ENCODE assay signal across 16 cellular contexts in the genomic region with DNA sequence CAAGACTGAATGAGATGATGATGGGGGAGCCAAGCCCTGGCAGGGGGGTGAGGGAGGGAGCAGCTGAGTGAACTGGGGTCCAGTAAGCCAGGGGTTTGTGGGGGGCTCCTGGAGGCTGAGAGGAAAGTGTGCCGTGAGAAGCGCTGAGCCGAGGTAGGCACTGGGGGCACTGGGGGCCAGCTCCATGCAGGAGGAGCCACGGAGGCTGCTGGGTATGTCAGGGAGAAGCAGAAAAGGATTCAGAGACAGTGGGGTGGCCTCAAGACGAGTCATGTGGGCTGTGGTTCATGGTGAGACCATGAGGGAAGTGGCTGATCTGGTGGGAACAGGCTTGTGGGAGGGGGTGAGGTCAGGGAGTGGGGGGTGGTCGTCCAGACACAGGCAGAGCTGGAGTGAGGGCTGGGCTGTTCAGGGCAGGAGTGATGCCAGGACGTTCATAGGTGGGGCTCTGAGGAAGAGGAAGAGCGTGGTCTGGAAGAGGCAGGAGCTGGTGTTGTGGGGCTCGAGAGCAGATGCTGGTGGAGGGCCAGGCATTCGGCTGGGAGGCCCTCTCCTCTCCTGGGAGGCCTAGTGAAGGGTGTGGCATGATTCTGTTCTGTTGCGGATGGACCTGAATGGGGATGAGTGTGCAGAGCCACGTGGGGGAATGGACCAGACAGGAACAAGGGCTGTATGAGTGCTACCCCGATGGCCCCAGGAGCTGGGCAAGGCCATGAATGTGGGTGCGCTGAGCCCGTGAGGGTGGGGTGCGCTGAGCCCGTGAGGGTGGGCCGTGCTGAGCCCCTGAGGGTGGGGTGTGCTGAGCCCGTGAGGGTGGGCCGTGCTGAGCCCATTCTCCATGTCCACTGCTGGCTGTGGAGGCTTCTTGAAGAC.
A peak's percentile ranks its signal among the peaks of the same experiment; 100 is the strongest.
DNase-seq lines count a peak whose midpoint lies in the region; ATAC-seq and TF ChIP-seq lines count a peak whose summit lies in the region.
"Had no signal": no experiment of that assay in that cellular context is flagged by ENCODE, and none has a peak within 500 bp of the region (broad histone marks: within the 10 kb centered on the region; RNA-seq: fewer than 3 reads in every experiment).

No MANE protein-coding gene starts in this region.

- H3K9me2 ChIP-seq in hepatocyte (replicated peaks; ENCODE audit: insufficient read depth): no peaks in the 10 kb centered on the region

- in situ Hi-C loops in IMR-90 (cut with MboI; ENCODE audit: low sequenced_read_pairs): no loop called here

- peak overlapping the region; percentile 68 for H3K27ac Mint-ChIP-seq in stimulated activated effector memory CD8-positive, alpha-beta T cell treated with anti-CD3 and anti-CD28 coated beads, Interleukin-12 subunit alpha, Interleukin-12 subunit beta, amount 100 ng/mL, for 72 hours
- H3K27ac Mint-ChIP-seq: activated naive CD4-positive, alpha-beta T cell treated with anti-CD3 and anti-CD28 coated beads, Interleukin-2, amount 10 ng/mL, durations not matched to agents 7 days and 5 days had no signal

- H3K36me3 ChIP-seq in IMR-90 (ENCODE audit: control insufficient read depth, insufficient read depth, low read length): peaks cover 46% of the 10 kb centered on the region
- H3K36me3 ChIP-seq in hepatocyte (replicated peaks; ENCODE audit: insufficient read depth, low read depth): no peaks in the 10 kb centered on the region

- TF ChIP-seq POLR2A in IMR-90 (IDR thresholded peaks at IDR 0.05; ENCODE audit: low read depth, low read length): no peak

- CTCF ChIA-PET in IMR-90 (lab: Yijun Ruan, JAX): no interaction called here

- intact Hi-C loops in IMR-90 (cut with micrococcal nuclease) (loop anchor here (2.0 kb wide), 1 partner anchor 112 kb away; no protein-coding TSS in a partner anchor), Right ventricle myocardium inferior (cut with DNase I) (no loop called here)

- peaks cover 4% of the 10 kb centered on the region; the same call in 1 of the 2 replicates for H3K4me1 ChIP-seq in IMR-90 (ENCODE audit: control insufficient read depth, insufficient read depth, low read length)
- no peaks in the 10 kb centered on the region for H3K4me1 ChIP-seq in hepatocyte (ENCODE audit: insufficient read depth)
- H3K4me1 ChIP-seq: gastrocnemius medialis, right atrium auricular region had no signal

- no peak for ATAC-seq in IMR-90 (ENCODE audit: low read depth)
- ATAC-seq in stimulated activated effector memory CD8-positive, alpha-beta T cell treated with anti-CD3 and anti-CD28 coated beads, Interleukin-12 subunit alpha, Interleukin-12 subunit beta, amount 100 ng/mL, for 72 hours: no peak
- no peak for ATAC-seq in GM21576 (IDR thresholded peaks at IDR 0.05; ENCODE audit: unreplicated experiment)
- no peak for ATAC-seq in Right ventricle myocardium inferior
- ATAC-seq: gastrocnemius medialis, left cardiac atrium had no signal

- TF ChIP-seq CTCF in IMR-90 (conservative IDR thresholded peaks at IDR 0.05; ENCODE audit: low read depth, low read length): no peak
- no peak for TF ChIP-seq CTCF in hepatocyte (IDR thresholded peaks at IDR 0.05; ENCODE audit: poor library complexity)

- peak overlapping the region; percentile 31 for H2AK9ac ChIP-seq in IMR-90 (replicated peaks; ENCODE audit: low read depth, low read length, poor library complexity)

- H3K9me3 Mint-ChIP-seq in stimulated activated effector memory CD8-positive, alpha-beta T cell treated with anti-CD3 and anti-CD28 coated beads, Interleukin-12 subunit alpha, Interleukin-12 subunit beta, amount 100 ng/mL, for 72 hours: no peaks in the 10 kb centered on the region
- H3K9me3 Mint-ChIP-seq: activated B cell treated with CpG ODN at 0.5 μM for 24 hours; activated naive CD4-positive, alpha-beta T cell treated with anti-CD3 and anti-CD28 coated beads, Interleukin-2, amount 10 ng/mL, durations not matched to agents 7 days and 5 days had no signal

- dilution Hi-C loops in IMR-90 (cut with HindIII; ENCODE audit: low sequenced_read_pairs, unreplicated experiment): no loop called here

- H3K18ac ChIP-seq in IMR-90 (ENCODE audit: low read depth, low read length): no peak overlapping the region

- no peak overlapping the region for H3K56ac ChIP-seq in IMR-90 (ENCODE audit: extremely low read depth, insufficient read depth, low read length)

- no peak overlapping the region for H4K91ac ChIP-seq in IMR-90 (ENCODE audit: insufficient read depth, low read depth, low read length)

- 0 out of 2 replicates have a peak overlapping the region, but pooled peaks have one; percentile 2 for H3K23ac ChIP-seq in IMR-90 (ENCODE audit: low read depth, low read length)

- H3K27me3 ChIP-seq in IMR-90 (ENCODE audit: control insufficient read depth, insufficient read depth, low read length): no peaks in the 10 kb centered on the region
- H3K27me3 ChIP-seq in hepatocyte: no peaks in the 10 kb centered on the region
- H3K27me3 ChIP-seq: brain microvascular endothelial cell, gastrocnemius medialis, neutrophil, right atrium auricular region had no signal

- no peak overlapping the region; the same call in 1 of the 2 replicates for H4K5ac ChIP-seq in IMR-90 (ENCODE audit: low read depth, low read length)

- H3K36me3 Mint-ChIP-seq in stimulated activated effector memory CD8-positive, alpha-beta T cell treated with anti-CD3 and anti-CD28 coated beads, Interleukin-12 subunit alpha, Interleukin-12 subunit beta, amount 100 ng/mL, for 72 hours: peaks cover 35% of the 10 kb centered on the region

- H3K4me1 Mint-ChIP-seq in stimulated activated effector memory CD8-positive, alpha-beta T cell treated with anti-CD3 and anti-CD28 coated beads, Interleukin-12 subunit alpha, Interleukin-12 subunit beta, amount 100 ng/mL, for 72 hours: peaks cover 30% of the 10 kb centered on the region

- no peak overlapping the region for H3K4me3 ChIP-seq in IMR-90 (ENCODE audit: insufficient read depth, low read depth, low read length)
- no peak overlapping the region for H3K4me3 ChIP-seq in hepatocyte
- H3K4me3 ChIP-seq: gastrocnemius medialis, right atrium auricular region had no signal

- no peak overlapping the region for H2BK20ac ChIP-seq in IMR-90 (ENCODE audit: low read depth, low read length)

- H2BK15ac ChIP-seq in IMR-90 (ENCODE audit: low read depth, low read length): no peak overlapping the region

- no peak overlapping the region for H3K4me3 Mint-ChIP-seq in stimulated activated effector memory CD8-positive, alpha-beta T cell treated with anti-CD3 and anti-CD28 coated beads, Interleukin-12 subunit alpha, Interleukin-12 subunit beta, amount 100 ng/mL, for 72 hours
- H3K4me3 Mint-ChIP-seq: activated B cell treated with CpG ODN at 0.5 μM for 24 hours; activated naive CD4-positive, alpha-beta T cell treated with anti-CD3 and anti-CD28 coated beads, Interleukin-2, amount 10 ng/mL, durations not matched to agents 7 days and 5 days had no signal

- no peak overlapping the region for H2BK5ac ChIP-seq in IMR-90 (ENCODE audit: low read depth, low read length, poor library complexity, severe bottlenecking)

- no peaks in the 10 kb centered on the region for H3K9me3 ChIP-seq in IMR-90 (ENCODE audit: control insufficient read depth, insufficient read depth, low read length)
- no peaks in the 10 kb centered on the region for H3K9me3 ChIP-seq in hepatocyte (ENCODE audit: low read depth)
- H3K9me3 ChIP-seq: gastrocnemius medialis, neutrophil, right atrium auricular region had no signal

- no peak for TF ChIP-seq RAD21 in IMR-90 (IDR thresholded peaks at IDR 0.05; ENCODE audit: low read length)

- H2AFZ ChIP-seq in IMR-90 (replicated peaks; ENCODE audit: low read length, poor library complexity): peak overlapping the region; percentile 52
- no peak overlapping the region for H2AFZ ChIP-seq in hepatocyte

- H3K4ac ChIP-seq in IMR-90 (ENCODE audit: low read depth, low read length): no peak overlapping the region

- H3K27ac ChIP-seq in IMR-90 (ENCODE audit: insufficient read depth, low read length) (no peak overlapping the region), hepatocyte (peak overlapping the region; percentile 40)
- H3K27ac ChIP-seq: gastrocnemius medialis, neutrophil, right atrium auricular region had no signal

- H3K79me2 ChIP-seq in hepatocyte: peaks cover 3% of the 10 kb centered on the region

- H4K8ac ChIP-seq in IMR-90 (ENCODE audit: low read depth in 2 of 2, low read length in 2 of 2): no peak overlapping the region

- POLR2A ChIA-PET in IMR-90 (lab: Charles Lee; ENCODE audit: unreplicated experiment): no interaction called here

- peak; percentile 36 for DNase-seq in activated effector memory CD4-positive, alpha-beta T cell treated with anti-CD3 and anti-CD28 coated beads, Interleukin-2, amount 50 U/mL, for 16 hours
- DNase-seq in activated effector memory CD4-positive, alpha-beta T cell treated with Interleukin-2 at 50 U/mL for 16 hours: no peak
- DNase-seq in IMR-90 (no peak), hepatocyte (ENCODE audit: low spot score) (no peak), D341Med (ENCODE audit: low spot score) (no peak), Right ventricle myocardium inferior (ENCODE audit: missing footprints) (no peak)
- no peak for DNase-seq in stimulated activated effector memory CD8-positive, alpha-beta T cell treated with anti-CD3 and anti-CD28 coated beads, Interleukin-12 subunit alpha, Interleukin-12 subunit beta, amount 100 ng/mL, for 72 hours (ENCODE audit: low spot score in 2 of 2)
- DNase-seq: activated B cell treated with CpG ODN at 0.5 μM for 24 hours; activated naive CD4-positive, alpha-beta T cell treated with anti-CD3 and anti-CD28 coated beads, Interleukin-2, amount 10 ng/mL, durations not matched to agents 7 days and 5 days; erythroblast; gastrocnemius medialis; left cardiac atrium had no signal

- no peak overlapping the region for H3K4me2 ChIP-seq in IMR-90 (ENCODE audit: low read depth, low read length)
- H3K4me2 ChIP-seq in hepatocyte: no peak overlapping the region

- H3K14ac ChIP-seq in IMR-90 (replicated peaks; ENCODE audit: low read depth, low read length): no peak overlapping the region

- peaks cover 9% of the 10 kb centered on the region; the same call in 1 of the 2 replicates for H3K9me1 ChIP-seq in IMR-90 (ENCODE audit: insufficient read depth, low read length)

- no peak overlapping the region for H2AK5ac ChIP-seq in IMR-90 (ENCODE audit: low read depth, low read length)

- peaks cover 25% of the 10 kb centered on the region for H4K20me1 ChIP-seq in IMR-90 (ENCODE audit: insufficient read depth, low read length)
- no peaks in the 10 kb centered on the region for H4K20me1 ChIP-seq in hepatocyte (ENCODE audit: insufficient read depth, poor library complexity, severe bottlenecking)

- no TSS peak for BruUV-seq in IMR-90 (replicated peaks; lab: Mats Ljungman, UMichigan)

- H2BK120ac ChIP-seq in IMR-90 (ENCODE audit: low read depth, low read length): no peak overlapping the region

- WGBS in IMR-90 (ENCODE audit: extremely low coverage in 2 of 2, insufficient read length in 1 of 2), 2 experiments: 80% methylated on average over 10 of the region's 20 CpGs; no CpG with 5 or more reads in 1 of the 2 experiments
- WGBS in hepatocyte (ENCODE audit: low lambda C conversion rate, missing lambda C conversion rate): 91% methylated on average over 18 of the region's 20 CpGs

- H3K79me1 ChIP-seq in IMR-90 (ENCODE audit: low read depth in 1 of 2, low read length in 2 of 2): peaks cover 8 to 45% of the 10 kb centered on the region in 2 experiments

- H3K9ac ChIP-seq in IMR-90 (ENCODE audit: low read depth, low read length): no peak overlapping the region

TF ChIP-seq in IMR-90, 13 proteins besides CTCF, POLR2A, EP300 and RAD21 (continues in another document):
- no peak for TF ChIP-seq CEBPB (IDR thresholded peaks at IDR 0.05; ENCODE audit: low read depth, low read length)
- TF ChIP-seq RFX5 (IDR thresholded peaks at IDR 0.05; ENCODE audit: low read depth, low read length): no peak
